Comparison of ENCODE assay signal across 8 cellular contexts in genomic region chr17:7841622-7842379, GRCh38. TPM values are rescaled to one million over a fixed set of nuclear protein-coding genes. Genes with fewer than 3 reads are reported as not detected.
DNase-seq lines count a peak whose midpoint lies in the region; ATAC-seq and TF ChIP-seq lines count a peak whose summit lies in the region.

No MANE protein-coding gene starts in this region.

- ATAC-seq in T-helper 17 cell (peak; percentile 47), right cardiac atrium (peak; percentile 81)

- H3K4me3 Mint-ChIP-seq in T-helper 17 cell = peak overlapping the region; percentile 100

- intact Hi-C loops in right cardiac atrium (cut with DNase I) (loop anchor here in 1 of 4 donors (10.0 kb wide), 1 partner anchor 303 kb away; no protein-coding TSS in a partner anchor), vagina (cut with DNase I) (loop anchor here (5.0 kb wide), 1 partner anchor 264 kb away; the partner anchor contains the start of gene CD68)

- peak overlapping the region; percentile 94 for H3K9ac ChIP-seq in rectal smooth muscle tissue (ENCODE audit: low read length)

- WGBS in right cardiac atrium = under 1% methylated on average over 69 of the region's 69 CpGs

- H3K4me1 ChIP-seq in right cardiac atrium (ENCODE audit: control insufficient read depth, insufficient read depth, low read length) (peaks cover 12% of the 10 kb centered on the region), rectal smooth muscle tissue (ENCODE audit: control insufficient read depth, insufficient read depth, low read length) (peaks cover 28% of the 10 kb centered on the region), vagina (peaks cover 81% of the 10 kb centered on the region)

- peaks cover 71% of the 10 kb centered on the region for H3K4me1 Mint-ChIP-seq in T-helper 17 cell

- DNase-seq in DMS53 (lab: John Stamatoyannopoulos, UW) (peak; percentile 97), H7 (peak; percentile 98), NCI-H1417 treated with DMSO at 0.1 percent for 48 hours (lab: John Stamatoyannopoulos, UW) (peak; percentile 30), T-helper 17 cell (peak; percentile 85 to 96 (median 89)), amygdala (lab: John Stamatoyannopoulos, UW) (peak in 55 of 56 donors; percentile 70 to 95 (median 86)), right cardiac atrium (peak; percentile 95 to 97 (median 97)), vagina (ENCODE audit: extremely low spot score in 2 of 2) (peak in 1 of 2 donors; percentile 94)

- peaks cover 39% of the 10 kb centered on the region for H3K27me3 ChIP-seq in H7 (ENCODE audit: control insufficient read depth, insufficient read depth, low read length)
- no peaks in the 10 kb centered on the region for H3K27me3 ChIP-seq in right cardiac atrium (ENCODE audit: control insufficient read depth, insufficient read depth)
- no peaks in the 10 kb centered on the region for H3K27me3 ChIP-seq in rectal smooth muscle tissue (ENCODE audit: control insufficient read depth, insufficient read depth, low read length)
- no peaks in the 10 kb centered on the region for H3K27me3 ChIP-seq in vagina

- H3K4me3 ChIP-seq in H7 (ENCODE audit: insufficient read depth, low read depth, low read length) (peak overlapping the region; percentile 86), right cardiac atrium (ENCODE audit: low read length) (peak overlapping the region; percentile 67), rectal smooth muscle tissue (ENCODE audit: low read length) (peak overlapping the region; percentile 90), vagina (peak overlapping the region; percentile 58 to 69)

- H3K36me3 ChIP-seq in H7 (replicated peaks; ENCODE audit: control insufficient read depth, insufficient read depth, low read length) = no peaks in the 10 kb centered on the region
- H3K36me3 ChIP-seq in rectal smooth muscle tissue (ENCODE audit: control insufficient read depth, insufficient read depth, low read length) = peaks cover 11% of the 10 kb centered on the region
- peaks cover 0 to 10% of the 10 kb centered on the region in 2 donors for H3K36me3 ChIP-seq in vagina

- peak overlapping the region; percentile 97 for H3K27ac ChIP-seq in right cardiac atrium (ENCODE audit: low read length)
- H3K27ac ChIP-seq in rectal smooth muscle tissue (ENCODE audit: low read depth, low read length) = peak overlapping the region; percentile 96
- H3K27ac ChIP-seq in vagina = peak overlapping the region; percentile 99

- H3K9me3 ChIP-seq in T-helper 17 cell (ENCODE audit: control insufficient read depth, low read length, poor library complexity, severe bottlenecking) (no peaks in the 10 kb centered on the region), right cardiac atrium (ENCODE audit: control insufficient read depth, low read length) (no peaks in the 10 kb centered on the region), vagina (no peaks in the 10 kb centered on the region)

- H3K27me3 Mint-ChIP-seq in T-helper 17 cell = no peaks in the 10 kb centered on the region

- peak overlapping the region; percentile 100 for H3K27ac Mint-ChIP-seq in T-helper 17 cell

- peaks cover 9% of the 10 kb centered on the region for H3K36me3 Mint-ChIP-seq in T-helper 17 cell (ENCODE audit: low read depth)

- TF ChIP-seq CTCF in vagina (IDR thresholded peaks at IDR 0.05) = no peak

- TF ChIP-seq POLR2A in vagina (IDR thresholded peaks at IDR 0.05) = no peak

RNA-seq across cellular contexts. Expression of gene KDM6B, which starts 7.8 kb away (rescaled TPM):
- 1.1 and 1.6 TPM in 2 replicates for total RNA-seq in H7 (2014; rRNA removed; shearing (Covaris generic))
- total RNA-seq in T-helper 17 cell = 100 to 1,000 TPM; 207 to 231 TPM
- 10 to 100 TPM; 25.7 to 28.1 (median 27.5) TPM for total RNA-seq in right cardiac atrium
- polyA plus RNA-seq in right cardiac atrium = 18.6 TPM
- 12.5 TPM for total RNA-seq in vagina

RNA-seq across cellular contexts. Expression of gene TMEM88, which starts 13.1 kb away (rescaled TPM):
- 7.2 and 27.0 TPM in 2 replicates for total RNA-seq in H7 (2014; rRNA removed; shearing (Covaris generic))
- total RNA-seq in T-helper 17 cell (10 to 100 TPM; 31.0 to 31.3 TPM), right cardiac atrium (10 to 100 TPM in 3 of 4 donors, 1 to 10 TPM in 1; 9.0 to 24.6 (median 16.3) TPM), vagina (26.3 TPM)
- 74.5 TPM for polyA plus RNA-seq in right cardiac atrium

RNA-seq across cellular contexts. Expression of gene NAA38, which starts 15.6 kb away (rescaled TPM):
- total RNA-seq in H7 (2014; rRNA removed; shearing (Covaris generic)) = 59.0 and 81.9 TPM in 2 replicates
- total RNA-seq in T-helper 17 cell (10 to 100 TPM; 26.8 to 30.3 TPM), right cardiac atrium (100 to 1,000 TPM in 1 of 4 donors, 10 to 100 TPM in 3; 59.9 to 103 (median 95.6) TPM), vagina (83.5 TPM)
- 160 TPM for polyA plus RNA-seq in right cardiac atrium

RNA-seq across cellular contexts. Expression of gene CYB5D1, which starts 16.0 kb away (rescaled TPM):
- total RNA-seq in H7 (2014; rRNA removed; shearing (Covaris generic)) = 10.2 and 10.3 TPM in 2 replicates
- 10 to 100 TPM in 1 of 2 donors, 1 to 10 TPM in 1; 9.3 to 14.9 TPM for total RNA-seq in T-helper 17 cell
- 10 to 100 TPM; 12.6 to 16.2 (median 15.4) TPM for total RNA-seq in right cardiac atrium
- polyA plus RNA-seq in right cardiac atrium = 12.1 TPM
- total RNA-seq in vagina = 4.4 TPM

RNA-seq across cellular contexts. Expression of gene CHD3, which starts 46.8 kb away (rescaled TPM):
- total RNA-seq in H7 (2014; rRNA removed; shearing (Covaris generic)) = 30.1 TPM in 2 replicates
- total RNA-seq in T-helper 17 cell (100 to 1,000 TPM; 219 TPM), right cardiac atrium (10 to 100 TPM; 31.2 to 38.8 (median 35.0) TPM), vagina (128 TPM)
- 45.3 TPM for polyA plus RNA-seq in right cardiac atrium

Comparison
In these comparisons a context has a peak if more than half of its experiments do, and no peak if none do; other contexts are left out.
1. RNA of gene KDM6B, which starts 7.8 kb away (total RNA-seq): 207 to 231 TPM in T-helper 17 cell; 25.7 to 28.1 TPM in right cardiac atrium, 12.5 TPM in vagina (single experiment) and 1.1 to 1.6 TPM in H7; every median in the first group is over 4 times any median in the second.
2. Peak in every context shown above with its lines, with median percentiles within 50 percentile points of each other: H3K4me3 ChIP-seq and H3K27ac ChIP-seq.